In the genomic region with DNA sequence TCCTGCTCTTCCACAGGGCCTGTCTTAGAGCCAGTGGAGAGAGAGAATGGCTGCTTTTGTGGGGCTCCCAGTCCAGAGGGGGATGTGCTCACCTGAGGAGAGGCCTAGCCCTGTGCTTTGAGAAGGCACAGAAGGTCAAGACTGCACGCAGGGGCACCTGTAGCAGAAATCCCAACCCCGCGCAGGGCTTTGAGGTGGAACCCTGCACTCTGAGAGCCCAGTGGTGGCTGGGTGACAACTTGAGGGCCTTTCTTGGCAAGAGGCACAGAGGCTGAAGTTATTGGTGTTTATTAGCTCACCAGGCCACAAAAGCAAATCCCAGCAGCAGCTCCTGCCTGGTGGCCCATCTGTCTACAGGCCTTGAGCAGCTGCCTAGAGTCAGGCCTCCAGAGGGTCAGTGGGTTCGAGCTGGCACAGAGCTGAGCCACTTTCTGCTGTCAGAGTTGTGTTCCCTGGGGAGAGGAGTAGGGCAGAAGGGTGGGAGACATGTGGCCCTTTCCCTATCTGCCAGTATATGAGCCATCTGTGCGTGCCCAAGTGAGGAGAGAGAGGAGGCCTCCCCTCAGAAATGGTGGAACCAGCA, we compare ENCODE assay signal across 20 cellular contexts. TPM values are rescaled to one million over a fixed set of nuclear protein-coding genes. Genes with fewer than 3 reads are reported as not detected.
A peak's percentile ranks its signal among the peaks of the same experiment; 100 is the strongest.
DNase-seq lines count a peak whose midpoint lies in the region; ATAC-seq lines count a peak whose summit lies in the region.
"Had no signal": no experiment of that assay in that cellular context is flagged by ENCODE, and none has a peak within 500 bp of the region (broad histone marks: within the 10 kb centered on the region; RNA-seq: fewer than 3 reads in every experiment).

No MANE protein-coding gene starts in this region.

- no peaks in the 10 kb centered on the region for H3K27me3 Mint-ChIP-seq in activated CD8-positive, alpha-beta memory T cell treated with anti-CD3 and anti-CD28 coated beads, Interleukin-2, amount 10 ng/mL, durations not matched to agents 7 days and 5 days
- no peaks in the 10 kb centered on the region for H3K27me3 Mint-ChIP-seq in activated naive CD8-positive, alpha-beta T cell treated with anti-CD3 and anti-CD28 coated beads for 36 hours

- peak overlapping the region; percentile 24 for H3K27ac Mint-ChIP-seq in activated CD8-positive, alpha-beta memory T cell treated with anti-CD3 and anti-CD28 coated beads, Interleukin-2, amount 10 ng/mL, durations not matched to agents 7 days and 5 days
- H3K27ac Mint-ChIP-seq in activated naive CD8-positive, alpha-beta T cell treated with anti-CD3 and anti-CD28 coated beads for 36 hours: peak overlapping the region; percentile 62

- no peak for DNase-seq in activated CD8-positive, alpha-beta memory T cell treated with anti-CD3 and anti-CD28 coated beads, Interleukin-2, amount 10 ng/mL, durations not matched to agents 7 days and 5 days
- DNase-seq in activated CD8-positive, alpha-beta memory T cell treated with anti-CD3 and anti-CD28 coated beads, Interleukin-2, amount 50 U/mL, for 48 hours: no peak
- DNase-seq in NCI-H1694 (lab: John Stamatoyannopoulos, UW) (peak; percentile 62), sciatic nerve (ENCODE audit: low spot score) (no peak), HK-2 (ENCODE audit: unreplicated experiment) (no peak)
- no peak for DNase-seq in activated naive CD8-positive, alpha-beta T cell treated with anti-CD3 and anti-CD28 coated beads for 36 hours
- DNase-seq: activated gamma-delta T cell treated with Interleukin-2 at 50 U/mL for 16 hours; colonic mucosa; DMS79 treated with DMSO at 0.1 percent for 48 hours; Kasumi-1; kidney; NCI-H1105 treated with DMSO at 0.1 percent for 48 hours; NCI-H2227 treated with DMSO at 0.1 percent for 48 hours; stimulated activated CD4-positive, alpha-beta T cell treated with anti-CD3 and anti-CD28 coated beads, Interleukin-12 subunit alpha, Interleukin-12 subunit beta, amount 100 ng/mL, for 4 hours; upper lobe of left lung had no signal

- H3K9me3 Mint-ChIP-seq in activated CD8-positive, alpha-beta memory T cell treated with anti-CD3 and anti-CD28 coated beads, Interleukin-2, amount 10 ng/mL, durations not matched to agents 7 days and 5 days (ENCODE audit: low read depth): no peaks in the 10 kb centered on the region
- no peaks in the 10 kb centered on the region for H3K9me3 Mint-ChIP-seq in activated naive CD8-positive, alpha-beta T cell treated with anti-CD3 and anti-CD28 coated beads for 36 hours

- H3K4me1 Mint-ChIP-seq in activated CD8-positive, alpha-beta memory T cell treated with anti-CD3 and anti-CD28 coated beads, Interleukin-2, amount 10 ng/mL, durations not matched to agents 7 days and 5 days: no peaks in the 10 kb centered on the region
- peaks cover 22% of the 10 kb centered on the region for H3K4me1 Mint-ChIP-seq in activated naive CD8-positive, alpha-beta T cell treated with anti-CD3 and anti-CD28 coated beads for 36 hours

- H3K4me3 Mint-ChIP-seq in activated CD8-positive, alpha-beta memory T cell treated with anti-CD3 and anti-CD28 coated beads, Interleukin-2, amount 10 ng/mL, durations not matched to agents 7 days and 5 days: no peak overlapping the region
- H3K4me3 Mint-ChIP-seq in activated naive CD8-positive, alpha-beta T cell treated with anti-CD3 and anti-CD28 coated beads for 36 hours: no peak overlapping the region

- H3K36me3 Mint-ChIP-seq in activated CD8-positive, alpha-beta memory T cell treated with anti-CD3 and anti-CD28 coated beads, Interleukin-2, amount 10 ng/mL, durations not matched to agents 7 days and 5 days: peaks cover 21% of the 10 kb centered on the region
- H3K36me3 Mint-ChIP-seq in activated naive CD8-positive, alpha-beta T cell treated with anti-CD3 and anti-CD28 coated beads for 36 hours: peaks cover 15% of the 10 kb centered on the region

- intact Hi-C loops in sciatic nerve (cut with DNase I): no loop called here

- CTCF ChIA-PET in activated CD8-positive, alpha-beta memory T cell treated with anti-CD3 and anti-CD28 coated beads, Interleukin-2, amount 10 ng/mL, durations not matched to agents 7 days and 5 days (lab: Charles Lee): interaction anchor here (0.5 kb wide), 1 partner anchor 802 kb away, joined by 3 read pairs; no protein-coding TSS in a partner anchor

- no peak for ATAC-seq in activated CD8-positive, alpha-beta memory T cell treated with anti-CD3 and anti-CD28 coated beads, Interleukin-2, amount 10 ng/mL, durations not matched to agents 7 days and 5 days
- peak; percentile 7 for ATAC-seq in sciatic nerve
- no peak for ATAC-seq in GM18517 (IDR thresholded peaks at IDR 0.05; ENCODE audit: unreplicated experiment)
- ATAC-seq in HG02870 (IDR thresholded peaks at IDR 0.05; ENCODE audit: unreplicated experiment): no peak

RNA-seq across cellular contexts. Expression of a gene that starts 31.4 kb away (rescaled TPM):
- 100 to 1,000 TPM; 161 to 189 TPM for total RNA-seq in activated CD8-positive, alpha-beta memory T cell treated with anti-CD3 and anti-CD28 coated beads, Interleukin-2, amount 10 ng/mL, durations not matched to agents 7 days and 5 days
- total RNA-seq in activated naive CD8-positive, alpha-beta T cell treated with anti-CD3 and anti-CD28 coated beads for 36 hours: 100 to 1,000 TPM; 190 to 196 TPM
- 99.4 TPM for total RNA-seq in sciatic nerve

RNA-seq across cellular contexts. Expression of a gene that starts 38.8 kb away (rescaled TPM):
- not detected for total RNA-seq in activated CD8-positive, alpha-beta memory T cell treated with anti-CD3 and anti-CD28 coated beads, Interleukin-2, amount 10 ng/mL, durations not matched to agents 7 days and 5 days
- not detected for total RNA-seq in activated naive CD8-positive, alpha-beta T cell treated with anti-CD3 and anti-CD28 coated beads for 36 hours
- 0.49 TPM for total RNA-seq in sciatic nerve
- total RNA-seq: A673, colonic mucosa, HT-29, kidney, pulmonary artery endothelial cell, upper lobe of left lung had no signal

RNA-seq across cellular contexts. Expression of a gene that starts 42.1 kb away (rescaled TPM):
- total RNA-seq in activated CD8-positive, alpha-beta memory T cell treated with anti-CD3 and anti-CD28 coated beads, Interleukin-2, amount 10 ng/mL, durations not matched to agents 7 days and 5 days: 10 to 100 TPM; 71.0 to 88.3 TPM
- total RNA-seq in activated naive CD8-positive, alpha-beta T cell treated with anti-CD3 and anti-CD28 coated beads for 36 hours: 10 to 100 TPM; 52.5 to 54.9 TPM
- 52.9 TPM for total RNA-seq in sciatic nerve

RNA-seq across cellular contexts. Expression of a gene that starts 46.2 kb away (rescaled TPM):
- 10 to 100 TPM; 17.6 to 19.7 TPM for total RNA-seq in activated CD8-positive, alpha-beta memory T cell treated with anti-CD3 and anti-CD28 coated beads, Interleukin-2, amount 10 ng/mL, durations not matched to agents 7 days and 5 days
- 10 to 100 TPM; 14.6 to 17.7 TPM for total RNA-seq in activated naive CD8-positive, alpha-beta T cell treated with anti-CD3 and anti-CD28 coated beads for 36 hours
- total RNA-seq in sciatic nerve: 27.3 TPM
